ENCODE assay signal across 10 cellular contexts in the genomic region with DNA sequence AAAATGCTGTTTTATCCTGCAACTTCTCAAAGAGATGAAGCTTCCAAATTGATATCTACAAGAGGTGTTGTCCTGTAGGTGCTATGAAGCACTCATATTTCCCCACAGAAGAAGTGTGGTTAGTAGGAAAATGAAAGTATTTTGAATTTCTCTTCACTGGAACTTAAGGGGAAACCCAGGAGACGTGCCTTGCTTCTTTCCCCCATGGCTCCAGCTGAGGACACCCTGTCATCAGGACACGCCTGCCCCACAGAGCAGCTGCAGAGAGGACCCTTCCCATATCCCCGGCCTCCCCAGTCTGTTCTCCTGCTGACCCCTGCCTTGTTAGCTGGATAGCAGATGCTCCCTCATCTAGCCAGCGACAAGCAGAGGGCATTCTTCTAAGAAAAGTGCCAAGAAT.
DNase-seq lines count a peak whose midpoint lies in the region; ATAC-seq lines count a peak whose summit lies in the region.
"Had no signal": no experiment of that assay in that cellular context is flagged by ENCODE, and none has a peak within 500 bp of the region (broad histone marks: within the 10 kb centered on the region; RNA-seq: fewer than 3 reads in every experiment).

No MANE protein-coding gene starts in this region.

- DNase-seq in activated CD8-positive, alpha-beta memory T cell treated with anti-CD3 and anti-CD28 coated beads, Interleukin-2, amount 50 U/mL, for 48 hours = peak; percentile 74
- DNase-seq in stimulated activated CD8-positive, alpha-beta memory T cell treated with anti-CD3 and anti-CD28 coated beads, Interleukin-2, amount 100 ng/mL, for 48 hours (ENCODE audit: low read depth in 2 of 2) = peak; percentile 28 to 29
- DNase-seq in NCI-H2227 (lab: John Stamatoyannopoulos, UW; ENCODE audit: unreplicated experiment) = no peak
- DNase-seq in NOMO-1 treated with DMSO at 0.1 percent for 48 hours (lab: John Stamatoyannopoulos, UW; ENCODE audit: unreplicated experiment) = no peak
- no peak for DNase-seq in DMS153 treated with DMSO at 0.1 percent for 48 hours (lab: John Stamatoyannopoulos, UW; ENCODE audit: unreplicated experiment)
- DNase-seq in Right ventricle myocardium inferior (ENCODE audit: missing footprints) = no peak
- DNase-seq: foreskin melanocyte, NCI-H510A treated with DMSO at 0.1 percent for 48 hours had no signal

- peak; percentile 15 for ATAC-seq in GM19395 (IDR thresholded peaks at IDR 0.05; ENCODE audit: unreplicated experiment)
- ATAC-seq in HG03097 (IDR thresholded peaks at IDR 0.05; ENCODE audit: low FRiP score, unreplicated experiment) = peak; percentile 27
- no peak for ATAC-seq in Right ventricle myocardium inferior

- intact Hi-C loops in Right ventricle myocardium inferior (cut with DNase I) = no loop called here

Comparison
In these comparisons a context has a peak if more than half of its experiments do, and no peak if none do; other contexts are left out.
1. DNase-seq: peak in activated CD8-positive, alpha-beta memory T cell treated with anti-CD3 and anti-CD28 coated beads, Interleukin-2, amount 50 U/mL, for 48 hours (single experiment) and stimulated activated CD8-positive, alpha-beta memory T cell treated with anti-CD3 and anti-CD28 coated beads, Interleukin-2, amount 100 ng/mL, for 48 hours (2 of 2); none in NCI-H2227 (single experiment), NOMO-1 treated with DMSO at 0.1 percent for 48 hours (single experiment), DMS153 treated with DMSO at 0.1 percent for 48 hours (single experiment) and Right ventricle myocardium inferior (single experiment).